ENCODE assay signal across 8 cellular contexts in the genomic region with DNA sequence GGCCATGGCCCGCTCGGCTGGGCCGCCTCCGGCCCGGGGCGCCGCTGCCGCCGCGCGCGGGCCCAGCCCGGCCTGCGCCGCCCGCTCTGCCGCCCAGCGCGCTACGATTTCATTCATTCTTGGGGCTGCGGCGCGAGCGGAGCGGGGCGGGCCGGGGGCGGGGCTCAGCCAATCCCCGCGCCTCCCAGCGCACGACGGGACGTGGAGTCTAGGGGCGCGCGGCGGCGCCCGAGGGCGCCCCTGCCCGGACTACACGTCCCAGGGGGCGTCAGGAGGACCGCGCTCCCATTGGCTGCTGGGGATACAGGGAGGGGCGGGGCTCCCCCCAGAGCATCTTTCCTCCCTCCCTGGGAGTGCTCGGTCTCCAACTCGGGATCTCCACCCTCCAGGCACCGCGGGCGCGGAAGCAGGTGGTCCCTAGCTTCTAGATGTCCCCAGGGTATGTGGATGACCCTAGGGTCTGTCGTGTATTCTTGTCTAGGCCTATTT. TPM values are rescaled to one million over a fixed set of nuclear protein-coding genes. Genes with fewer than 3 reads are reported as not detected.
DNase-seq lines count a peak whose midpoint lies in the region; ATAC-seq and TF ChIP-seq lines count a peak whose summit lies in the region.

No MANE protein-coding gene starts in this region.

- peaks cover 6% of the 10 kb centered on the region for H3K4me1 Mint-ChIP-seq in activated CD8-positive, alpha-beta T cell treated with anti-CD3 and anti-CD28 coated beads for 36 hours (ENCODE audit: low read depth)
- peaks cover 10 to 16% of the 10 kb centered on the region in 2 donors for H3K4me1 Mint-ChIP-seq in effector memory CD8-positive, alpha-beta T cell (ENCODE audit: low read depth in 2 of 2)
- H3K4me1 Mint-ChIP-seq in naive B cell: peaks cover 19 to 33% (median 28%) of the 10 kb centered on the region in 3 donors

- ATAC-seq in HG03135 (IDR thresholded peaks at IDR 0.05; ENCODE audit: unreplicated experiment) (peak; percentile 55), naive B cell (ENCODE audit: low read depth in 2 of 2) (peak; percentile 82 to 87)
- ATAC-seq in activated CD8-positive, alpha-beta T cell treated with anti-CD3 and anti-CD28 coated beads for 36 hours: peak; percentile 94
- ATAC-seq in effector memory CD8-positive, alpha-beta T cell (replicated peaks): peak; percentile 85
- ATAC-seq in stimulated activated naive CD8-positive, alpha-beta T cell treated with anti-CD3 and anti-CD28 coated beads, Interleukin-15, Interleukin-2, amounts not matched to agents 100 U/mL and 50 U/mL, for 24 hours: peak; percentile 91

- no peaks in the 10 kb centered on the region for H3K9me3 Mint-ChIP-seq in activated CD8-positive, alpha-beta T cell treated with anti-CD3 and anti-CD28 coated beads for 36 hours
- H3K9me3 Mint-ChIP-seq in effector memory CD8-positive, alpha-beta T cell: no peaks in the 10 kb centered on the region
- peaks cover 0 to 2% (median 0%) of the 10 kb centered on the region in 7 donors for H3K9me3 Mint-ChIP-seq in naive B cell

- H3K27me3 Mint-ChIP-seq in activated CD8-positive, alpha-beta T cell treated with anti-CD3 and anti-CD28 coated beads for 36 hours: peaks cover 40% of the 10 kb centered on the region
- peaks cover 49 to 95% of the 10 kb centered on the region in 2 donors for H3K27me3 Mint-ChIP-seq in effector memory CD8-positive, alpha-beta T cell
- H3K27me3 Mint-ChIP-seq in naive B cell: peaks cover 36 to 63% (median 63%) of the 10 kb centered on the region in 3 donors

- no peak overlapping the region for H3K4me3 Mint-ChIP-seq in activated CD8-positive, alpha-beta T cell treated with anti-CD3 and anti-CD28 coated beads for 36 hours
- no peak overlapping the region for H3K4me3 Mint-ChIP-seq in effector memory CD8-positive, alpha-beta T cell
- H3K4me3 Mint-ChIP-seq in naive B cell: peak overlapping the region in 7 of 8 donors; percentile 35 to 77 (median 68)

- intact Hi-C loops in activated CD8-positive, alpha-beta T cell treated with anti-CD3 and anti-CD28 coated beads for 36 hours (cut with micrococcal nuclease): loop anchor here (10.0 kb wide), 1 partner anchor 325 kb away; a partner anchor contains a TSS

- H3K36me3 Mint-ChIP-seq in activated CD8-positive, alpha-beta T cell treated with anti-CD3 and anti-CD28 coated beads for 36 hours (ENCODE audit: low read depth): no peaks in the 10 kb centered on the region
- H3K36me3 Mint-ChIP-seq in effector memory CD8-positive, alpha-beta T cell (ENCODE audit: insufficient read depth): no peaks in the 10 kb centered on the region
- no peaks in the 10 kb centered on the region for H3K36me3 Mint-ChIP-seq in naive B cell

- TF ChIP-seq CTCF in GM13976 (IDR thresholded peaks at IDR 0.05; ENCODE audit: borderline replicate concordance, control extremely low read depth, extremely low read depth, insufficient read depth, missing control alignments): peak; percentile 21
- no peak for TF ChIP-seq CTCF in activated CD8-positive, alpha-beta T cell treated with anti-CD3 and anti-CD28 coated beads for 36 hours (IDR thresholded peaks at IDR 0.05)

- in situ Hi-C loops in GM13976 (cut with MboI; ENCODE audit: low sequenced_read_pairs, unreplicated experiment): loop anchor here (10.0 kb wide), 1 partner anchor 325 kb away; a partner anchor contains a TSS

- peak; percentile 93 for DNase-seq in GM13976 (ENCODE audit: low spot score)
- peak; percentile 98 for DNase-seq in NCI-H748 (lab: John Stamatoyannopoulos, UW; ENCODE audit: unreplicated experiment)
- peak; percentile 81 for DNase-seq in activated CD8-positive, alpha-beta T cell treated with anti-CD3 and anti-CD28 coated beads for 36 hours
- peak in 2 of 3 experiments; percentile 20 to 26 for DNase-seq in effector memory CD8-positive, alpha-beta T cell
- peak; percentile 54 for DNase-seq in naive B cell
- peak; percentile 73 for DNase-seq in stimulated activated naive CD8-positive, alpha-beta T cell treated with anti-CD3 and anti-CD28 coated beads, Interleukin-15, Interleukin-2, amounts not matched to agents 100 U/mL and 50 U/mL, for 24 hours
- no peak for DNase-seq in SKM-1 treated with dmso at 0.1 percent for 144 hours (lab: John Stamatoyannopoulos, UW; ENCODE audit: unreplicated experiment)

- H3K27ac Mint-ChIP-seq in activated CD8-positive, alpha-beta T cell treated with anti-CD3 and anti-CD28 coated beads for 36 hours: no peak overlapping the region
- no peak overlapping the region for H3K27ac Mint-ChIP-seq in effector memory CD8-positive, alpha-beta T cell
- peak overlapping the region in 1 of 6 donors; percentile 39 for H3K27ac Mint-ChIP-seq in naive B cell

- CTCF ChIA-PET in activated CD8-positive, alpha-beta T cell treated with anti-CD3 and anti-CD28 coated beads for 36 hours (lab: Charles Lee): interaction anchor here (0.6 to 1.5 kb wide), 2 partner anchors 174 to 328 kb away, joined by 3 to 5 read pairs; no protein-coding TSS in a partner anchor

- POLR2A ChIA-PET in activated CD8-positive, alpha-beta T cell treated with anti-CD3 and anti-CD28 coated beads for 36 hours (lab: Charles Lee): no interaction called here

RNA-seq across cellular contexts. Expression of a gene that starts 5.6 kb away (rescaled TPM):
- 1 to 10 TPM in 1 of 2 experiments, under 1 TPM in 1; 0.47 to 1.0 TPM for total RNA-seq in activated CD8-positive, alpha-beta T cell treated with anti-CD3 and anti-CD28 coated beads for 36 hours
- under 1 TPM in 2 of 6 donors, not detected in 4; 0.20 to 0.41 TPM for polyA plus RNA-seq in naive B cell (ENCODE audit: low read depth in 6 of 6)

RNA-seq across cellular contexts. Expression of a gene that starts 26.5 kb away (rescaled TPM):
- 1 to 10 TPM in 1 of 2 experiments, under 1 TPM in 1; 0.60 to 1.5 TPM for total RNA-seq in activated CD8-positive, alpha-beta T cell treated with anti-CD3 and anti-CD28 coated beads for 36 hours
- 10 to 100 TPM; 25.4 to 88.1 (median 58.8) TPM for polyA plus RNA-seq in naive B cell (ENCODE audit: low read depth in 6 of 6)

RNA-seq across cellular contexts. Expression of a gene that starts 34.7 kb away (rescaled TPM):
- total RNA-seq in activated CD8-positive, alpha-beta T cell treated with anti-CD3 and anti-CD28 coated beads for 36 hours: 10 to 100 TPM; 56.2 to 68.4 TPM
- 100 to 1,000 TPM; 163 to 235 (median 190) TPM for polyA plus RNA-seq in naive B cell (ENCODE audit: low read depth in 6 of 6)

Comparison
In these comparisons a context has a peak if more than half of its experiments do, and no peak if none do; other contexts are left out.
1. H3K4me3 Mint-ChIP-seq: peak in naive B cell (7 of 8); none in activated CD8-positive, alpha-beta T cell treated with anti-CD3 and anti-CD28 coated beads for 36 hours (single experiment) and effector memory CD8-positive, alpha-beta T cell (0 of 2).
2. Peak in every context shown above with its lines, with median percentiles within 50 percentile points of each other: ATAC-seq.